Comparison of ENCODE assay signal across 8 cellular contexts in the genomic region with DNA sequence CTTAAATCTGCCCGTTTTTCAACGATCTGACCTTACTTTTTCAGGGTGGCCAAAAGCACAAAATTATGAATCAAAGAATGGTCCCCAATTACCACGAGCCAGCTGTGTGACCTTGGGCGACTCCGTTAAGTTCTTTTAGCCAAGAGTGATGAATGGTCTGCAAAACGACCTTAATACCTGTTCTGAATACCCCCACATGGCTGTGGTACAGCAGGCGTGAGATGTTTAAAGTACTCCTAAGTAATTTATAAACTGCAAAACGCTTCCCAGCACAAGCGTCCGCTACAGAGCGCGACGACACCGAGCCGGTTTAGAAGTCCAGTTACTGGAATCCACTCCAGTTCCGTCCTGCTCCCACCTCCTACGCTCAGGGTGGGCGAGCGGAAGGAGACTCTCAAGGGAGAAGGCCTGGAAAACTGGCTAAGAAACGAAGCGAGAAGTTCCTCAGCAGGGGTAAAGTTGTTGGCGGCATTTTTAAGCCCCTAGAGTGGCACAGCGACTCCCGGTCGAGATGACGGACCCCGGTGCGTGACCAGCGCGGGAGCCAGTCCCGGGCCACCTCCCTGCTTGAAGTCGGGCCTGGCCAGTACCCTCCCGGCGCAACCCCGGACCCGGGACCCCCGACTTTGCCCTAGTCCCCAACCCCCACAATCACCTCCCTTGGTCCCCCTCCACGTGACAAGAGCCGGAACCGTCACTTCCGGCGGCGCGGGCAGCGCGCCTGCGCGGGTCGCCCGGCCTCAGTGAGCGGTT. TPM values are rescaled to one million over a fixed set of nuclear protein-coding genes. Genes with fewer than 3 reads are reported as not detected.
DNase-seq lines count a peak whose midpoint lies in the region; ATAC-seq and TF ChIP-seq lines count a peak whose summit lies in the region.

No MANE protein-coding gene starts in this region.

- peak overlapping the region; percentile 97 for H3K4me3 ChIP-seq in coronary artery

- TF ChIP-seq CTCF in coronary artery (IDR thresholded peaks at IDR 0.05), result no peak

- peaks cover 23% of the 10 kb centered on the region for H3K4me1 Mint-ChIP-seq in activated CD4-positive, alpha-beta T cell treated with anti-CD3 and anti-CD28 coated beads, Interleukin-2, amount 10 ng/mL, durations not matched to agents 7 days and 5 days

- peak overlapping the region; percentile 84 for H3K4me3 Mint-ChIP-seq in activated CD4-positive, alpha-beta T cell treated with anti-CD3 and anti-CD28 coated beads, Interleukin-2, amount 10 ng/mL, durations not matched to agents 7 days and 5 days

- CTCF ChIA-PET in activated CD4-positive, alpha-beta T cell treated with anti-CD3 and anti-CD28 coated beads, Interleukin-2, amount 10 ng/mL, durations not matched to agents 7 days and 5 days (lab: Charles Lee), result interaction anchor here (0.6 to 1.1 kb wide), 3 partner anchors 12 to 172 kb away, joined by 3 to 4 read pairs (median 3); no protein-coding TSS in a partner anchor

- POLR2A ChIA-PET in activated CD4-positive, alpha-beta T cell treated with anti-CD3 and anti-CD28 coated beads, Interleukin-2, amount 10 ng/mL, durations not matched to agents 7 days and 5 days (lab: Charles Lee), result no interaction called here

- DNase-seq in AG08396 (ENCODE audit: low spot score) (peak; percentile 93), NCI-H446 treated with DMSO at 0.1 percent for 48 hours (lab: John Stamatoyannopoulos, UW) (peak; percentile 64), coronary artery (ENCODE audit: low spot score) (peak; percentile 94), left lobe of liver (ENCODE audit: low spot score) (peak; percentile 92)
- DNase-seq in activated CD4-positive, alpha-beta T cell treated with anti-CD3 and anti-CD28 coated beads, Interleukin-2, amount 10 ng/mL, durations not matched to agents 7 days and 5 days, result peak; percentile 86
- peak; percentile 85 to 87 for DNase-seq in stimulated activated CD4-positive, alpha-beta T cell treated with anti-CD3 and anti-CD28 coated beads, Interleukin-2, amount 100 ng/mL, for 24 hours

- ATAC-seq in GM18858 (IDR thresholded peaks at IDR 0.05; ENCODE audit: unreplicated experiment), result peak; percentile 31
- ATAC-seq in HG03097 (IDR thresholded peaks at IDR 0.05; ENCODE audit: low FRiP score, unreplicated experiment), result peak; percentile 51
- ATAC-seq in left lobe of liver, result peak; percentile 82

- no peaks in the 10 kb centered on the region for H3K9me3 Mint-ChIP-seq in activated CD4-positive, alpha-beta T cell treated with anti-CD3 and anti-CD28 coated beads, Interleukin-2, amount 10 ng/mL, durations not matched to agents 7 days and 5 days

- peak overlapping the region; percentile 96 for H3K27ac Mint-ChIP-seq in activated CD4-positive, alpha-beta T cell treated with anti-CD3 and anti-CD28 coated beads, Interleukin-2, amount 10 ng/mL, durations not matched to agents 7 days and 5 days

- no peaks in the 10 kb centered on the region for H3K27me3 Mint-ChIP-seq in activated CD4-positive, alpha-beta T cell treated with anti-CD3 and anti-CD28 coated beads, Interleukin-2, amount 10 ng/mL, durations not matched to agents 7 days and 5 days

- H3K27ac ChIP-seq in coronary artery, result peak overlapping the region; percentile 98 to 99

- peaks cover 2% of the 10 kb centered on the region for H3K36me3 Mint-ChIP-seq in activated CD4-positive, alpha-beta T cell treated with anti-CD3 and anti-CD28 coated beads, Interleukin-2, amount 10 ng/mL, durations not matched to agents 7 days and 5 days (ENCODE audit: low read depth)

RNA-seq across cellular contexts. Expression of a gene that starts 0.7 kb away (rescaled TPM):
- 10 to 100 TPM; 23.2 to 31.3 TPM for total RNA-seq in activated CD4-positive, alpha-beta T cell treated with anti-CD3 and anti-CD28 coated beads, Interleukin-2, amount 10 ng/mL, durations not matched to agents 7 days and 5 days
- 14.2 TPM for total RNA-seq in left lobe of liver

Comparison
In these comparisons a context has a peak if more than half of its experiments do, and no peak if none do; other contexts are left out.
1. Peak in every context shown above with its lines: DNase-seq, ATAC-seq, H3K4me3 ChIP-seq and H3K27ac ChIP-seq.
2. ATAC-seq: peak in every context shown above with its lines; median percentile 82 in left lobe of liver; 51 in HG03097; 31 in GM18858.